8 cellular contexts compared by ENCODE assay signal in the genomic region with DNA sequence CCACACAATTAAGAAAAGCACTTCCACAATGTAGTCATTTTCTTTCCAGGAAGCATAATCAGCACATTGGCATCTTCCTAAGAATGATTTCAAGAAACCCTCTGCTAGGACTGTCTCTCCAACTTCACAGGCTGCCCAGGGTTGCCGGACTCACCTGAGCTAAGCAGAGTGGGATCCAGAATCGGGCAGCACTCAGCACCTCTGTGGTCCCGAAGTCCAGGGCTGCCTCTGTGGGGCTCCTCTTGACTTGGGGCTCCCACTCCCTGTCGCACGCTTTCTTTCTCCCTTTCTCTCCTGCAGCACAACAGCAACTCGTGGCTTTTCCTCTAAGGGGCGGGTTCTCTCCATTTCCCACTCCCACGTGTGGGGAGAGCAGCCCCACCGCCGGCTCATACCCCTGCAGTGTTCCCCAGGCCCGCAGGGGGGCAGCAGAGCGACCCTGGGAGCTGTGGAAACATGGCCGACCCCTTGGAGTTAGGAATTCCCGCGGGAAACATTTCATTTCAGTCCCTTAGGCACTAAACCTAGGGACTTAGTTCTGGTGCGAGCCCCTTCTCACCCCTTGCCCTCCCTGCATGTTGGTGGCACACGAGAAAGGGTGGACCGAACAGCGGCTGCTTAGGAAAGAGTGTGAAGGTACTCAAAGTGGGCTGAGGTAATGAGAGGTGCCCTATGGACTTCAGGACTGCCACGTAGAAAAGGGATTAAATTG. TPM values are rescaled to one million over a fixed set of nuclear protein-coding genes. Genes with fewer than 3 reads are reported as not detected.
DNase-seq lines count a peak whose midpoint lies in the region; ATAC-seq, FAIRE-seq and TF ChIP-seq lines count a peak whose summit lies in the region.

A gene with protein sequence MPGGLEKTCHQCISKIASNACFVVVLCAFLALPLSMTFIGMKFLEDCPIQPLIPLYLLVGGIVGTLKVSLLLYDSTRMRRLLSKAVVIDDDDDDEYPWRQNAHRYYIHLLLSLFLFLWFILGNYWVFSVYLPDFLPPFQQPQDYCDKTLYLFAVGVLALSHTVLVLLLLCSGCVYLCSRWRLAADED (minus strand): TSS at position 316 of the 712 bp plus-strand sequence. CDS start 6,647 bp downstream, outside the sequence.

- H3K27me3 Mint-ChIP-seq in T-helper 1 cell treated with Interleukin-12 subunit alpha and Interleukin-12 subunit beta and Interleukin-4 antibody, amounts not matched to agents 30 μg/mL and 1 μg/mL, for 36 hours (ENCODE audit: low read depth) = peaks cover 21% of the 10 kb centered on the region

- H3K27me3 ChIP-seq in K562 (ENCODE audit: control insufficient read depth in 2 of 2, insufficient read depth in 2 of 2, low read length in 2 of 2) = no peaks in the 10 kb centered on the region
- peaks cover 2% of the 10 kb centered on the region for H3K27me3 ChIP-seq in iPS-15b (ENCODE audit: control insufficient read depth, insufficient read depth, low read length)
- H3K27me3 ChIP-seq in smooth muscle cell (ENCODE audit: low read depth) = no peaks in the 10 kb centered on the region

- 27% methylated on average over 14 of the region's 20 CpGs for WGBS in K562 (ENCODE audit: insufficient coverage, low coverage, missing lambda C conversion rate)
- WGBS in smooth muscle cell (ENCODE audit: low lambda C conversion rate) = 40% methylated on average over 20 of the region's 20 CpGs

- H3K9me3 Mint-ChIP-seq in T-helper 1 cell treated with Interleukin-12 subunit alpha and Interleukin-12 subunit beta and Interleukin-4 antibody, amounts not matched to agents 30 μg/mL and 1 μg/mL, for 36 hours = no peaks in the 10 kb centered on the region

- no peaks in the 10 kb centered on the region for H4K20me1 ChIP-seq in K562 (replicated peaks; ENCODE audit: control insufficient read depth, insufficient read depth, low read length)
- H4K20me1 ChIP-seq in smooth muscle cell (ENCODE audit: low read depth) = no peaks in the 10 kb centered on the region

- H3K9me3 ChIP-seq in K562 (replicated peaks; ENCODE audit: control insufficient read depth, insufficient read depth, low read depth, low read length) = no peaks in the 10 kb centered on the region
- H3K9me3 ChIP-seq in iPS-15b (ENCODE audit: control insufficient read depth, insufficient read depth, low read length) = no peaks in the 10 kb centered on the region
- no peaks in the 10 kb centered on the region for H3K9me3 ChIP-seq in smooth muscle cell (replicated peaks; ENCODE audit: low read depth)

- in situ Hi-C loops in K562 (cut with MboI) = no loop called here

- TF ChIP-seq CTCF in GM12873 (IDR thresholded peaks at IDR 0.05; ENCODE audit: insufficient read depth, low read depth, low read length, missing control alignments) (peak; percentile 92), K562 (IDR thresholded peaks at IDR 0.05 in 2 of 3, conservative IDR thresholded peaks at IDR 0.05 in 1 of 3; ENCODE audit: insufficient read depth in 2 of 3, low read depth in 1 of 3, low read length in 3 of 3) (peak; percentile 76 to 92 (median 79)), smooth muscle cell (IDR thresholded peaks at IDR 0.05; ENCODE audit: borderline replicate concordance, insufficient read depth, poor library complexity, severe bottlenecking) (peak; percentile 93)

- H2AFZ ChIP-seq in K562 (ENCODE audit: low read depth, low read length) (peak within 1 kb of the TSS; percentile 100), smooth muscle cell (ENCODE audit: low read depth) (peak within 1 kb of the TSS; percentile 83)

- DNase-seq in HuH-7.5 (ENCODE audit: low spot score) (peak; percentile 73), K562 (ENCODE audit: extremely low read depth in 1 of 4, low spot score in 3 of 4) (peak; percentile 70 to 86 (median 84)), smooth muscle cell (lab: John Stamatoyannopoulos, UW; ENCODE audit: unreplicated experiment) (peak; percentile 44), RPMI8226 (no peak), NCI-H774 (lab: John Stamatoyannopoulos, UW) (no peak)

- no peak within 1 kb of the TSS for H3K4me3 ChIP-seq in K562
- H3K4me3 ChIP-seq in iPS-15b (ENCODE audit: low read depth, low read length) = peak within 1 kb of the TSS; percentile 41
- H3K4me3 ChIP-seq in smooth muscle cell = peak within 1 kb of the TSS; percentile 27

- no TSS peak for BruUV-seq in K562 (replicated peaks; lab: Mats Ljungman, UMichigan)

- FAIRE-seq in K562 (lab: Jason Lieb, UNC) = peak; percentile 71

- no peaks in the 10 kb centered on the region for H3K9me1 ChIP-seq in K562 (ENCODE audit: control insufficient read depth, insufficient read depth, low read length)

- peaks cover 10% of the 10 kb centered on the region for H3K4me1 Mint-ChIP-seq in T-helper 1 cell treated with Interleukin-12 subunit alpha and Interleukin-12 subunit beta and Interleukin-4 antibody, amounts not matched to agents 30 μg/mL and 1 μg/mL, for 36 hours (ENCODE audit: low read depth)

- intact Hi-C loops in K562 (cut with micrococcal nuclease) = loop anchor here (5.0 kb wide), 1 partner anchor 282 kb away; the partner anchor contains the start of gene NEK5

- H3K4me1 ChIP-seq in K562 (replicated peaks in 1 of 2; ENCODE audit: control insufficient read depth in 2 of 2, insufficient read depth in 2 of 2, low read length in 2 of 2) (peaks cover 6 to 8% of the 10 kb centered on the region in 2 experiments; a peak in 3 of 5 replicates), iPS-15b (ENCODE audit: control insufficient read depth, insufficient read depth, low read length) (peaks cover 6% of the 10 kb centered on the region), smooth muscle cell (ENCODE audit: low read depth) (no peaks in the 10 kb centered on the region)

- H3K4me2 ChIP-seq in K562 (ENCODE audit: insufficient read depth, low read length) (peak within 1 kb of the TSS; percentile 78), smooth muscle cell (peak within 1 kb of the TSS; percentile 77)

- peak within 1 kb of the TSS; percentile 54; the same call in 1 of the 3 replicates for H3K27ac ChIP-seq in K562 (ENCODE audit: extremely low read depth, low read depth, low read length)
- H3K27ac ChIP-seq in smooth muscle cell (ENCODE audit: low read depth) = no peak within 1 kb of the TSS

- no peaks in the 10 kb centered on the region for H3K36me3 Mint-ChIP-seq in T-helper 1 cell treated with Interleukin-12 subunit alpha and Interleukin-12 subunit beta and Interleukin-4 antibody, amounts not matched to agents 30 μg/mL and 1 μg/mL, for 36 hours (ENCODE audit: low read depth)

- H3K36me3 ChIP-seq in K562 (ENCODE audit: control insufficient read depth, insufficient read depth, low read length) (no peaks in the 10 kb centered on the region), iPS-15b (ENCODE audit: control insufficient read depth, insufficient read depth, low read length) (no peaks in the 10 kb centered on the region), smooth muscle cell (ENCODE audit: low read depth) (no peaks in the 10 kb centered on the region)

- ATAC-seq in K562 = peak; percentile 92

- POLR2A ChIA-PET in K562 (lab: Yijun Ruan, JAX) = interaction anchor here (0.9 kb wide), 1 partner anchor 18 kb away, joined by 3 read pairs; no protein-coding TSS in a partner anchor

- peak within 1 kb of the TSS in 1 of 2 experiments; percentile 25; a peak in 1 of 4 replicates for H3K9ac ChIP-seq in K562 (ENCODE audit: insufficient read depth in 1 of 2, low read depth in 2 of 2, low read length in 2 of 2)
- peak within 1 kb of the TSS; percentile 73 for H3K9ac ChIP-seq in iPS-15b (ENCODE audit: low read depth, low read length)
- no peak within 1 kb of the TSS for H3K9ac ChIP-seq in smooth muscle cell (ENCODE audit: low read depth)

- CTCF ChIA-PET in K562 (lab: Yijun Ruan, JAX; ENCODE audit: low intra/inter-chr PET ratio) = no interaction called here

- no peak for TF ChIP-seq EP300 in K562 (IDR thresholded peaks at IDR 0.05; ENCODE audit: low read length)

- H3K4me3 Mint-ChIP-seq in T-helper 1 cell treated with Interleukin-12 subunit alpha and Interleukin-12 subunit beta and Interleukin-4 antibody, amounts not matched to agents 30 μg/mL and 1 μg/mL, for 36 hours = peak within 1 kb of the TSS; percentile 58

- no peak within 1 kb of the TSS for H3K27ac Mint-ChIP-seq in T-helper 1 cell treated with Interleukin-12 subunit alpha and Interleukin-12 subunit beta and Interleukin-4 antibody, amounts not matched to agents 30 μg/mL and 1 μg/mL, for 36 hours

- H3F3A ChIP-seq in smooth muscle cell (ENCODE audit: low read depth) = no peaks in the 10 kb centered on the region

- TF ChIP-seq POLR2A in K562 (conservative IDR thresholded peaks at IDR 0.05) = no peak

- H3K79me2 ChIP-seq in K562 (ENCODE audit: control insufficient read depth, insufficient read depth, low read length) (no peaks in the 10 kb centered on the region), smooth muscle cell (ENCODE audit: low read depth) (no peaks in the 10 kb centered on the region)

- TF ChIP-seq RAD21 in K562 (CRISPR knock-in tag; conservative IDR thresholded peaks at IDR 0.05 in 1 of 2, IDR thresholded peaks at IDR 0.05 in 1 of 2) = peak; percentile 33 to 59

TF ChIP-seq in K562, 482 proteins besides CTCF, POLR2A, EP300 and RAD21 (continues in another document):
- no peak for TF ChIP-seq SMARCC2 (IDR thresholded peaks at IDR 0.05; ENCODE audit: low read depth)
- TF ChIP-seq ZNF224 (CRISPR knock-in tag; IDR thresholded peaks at IDR 0.05) = no peak

RNA-seq across cellular contexts. Expression of the gene that starts here (rescaled TPM):
- total RNA-seq in K562 (2011; cell fraction: chromatin; rRNA removed; ENCODE audit: low replicate concordance) = 0.30 and 0.48 TPM in 2 replicates
- total RNA-seq in K562 (2011; cell fraction: nucleolus; rRNA removed) = 0.13 and 0.17 TPM in 2 replicates
- total RNA-seq in K562 (2011; cell fraction: nucleoplasm; rRNA removed) = 0.44 and 0.53 TPM in 2 replicates
- 0.04 TPM in 1 of 2 replicates, not detected in the other for total RNA-seq in K562 (2014; rRNA removed)
- total RNA-seq in K562 (2014; rRNA removed; fragmentation: Illumina TruSeq; extraction: Trizol) = 0.04 and 0.06 TPM in 2 replicates
- total RNA-seq in K562 (2015; rRNA removed; fragmentation: Illumina TruSeq; extraction: Trizol) = 0.11 and 0.15 TPM in 2 replicates
- total RNA-seq in K562 (2021) = 0.09 and 0.16 TPM in 2 replicates
- 0.04 and 0.07 TPM in 2 replicates for polyA plus RNA-seq in K562 (2011; rRNA removed)
- 0.01 and 0.06 TPM in 2 replicates for polyA plus RNA-seq in K562 (2011; cell fraction: cytosol; rRNA removed)
- polyA plus RNA-seq in K562 (2011; cell fraction: nucleus; rRNA removed) = 0.40 and 0.91 TPM in 2 replicates
- 0.09 and 0.11 TPM in 2 replicates for polyA plus RNA-seq in K562 (2012)
- polyA plus RNA-seq in K562 (2014; fragmentation: Illumina TruSeq; extraction: Trizol) = 0.06 and 0.15 TPM in 2 replicates
- under 1 TPM in 1 of 2 experiments, not detected in 1; 0.07 TPM for polyA plus RNA-seq in K562 (2014; fragmentation: Nextera tagmentation; extraction: Ambion mirVana)
- 0.05 and 0.09 TPM in 2 replicates for polyA plus RNA-seq in K562 (2014; rRNA removed)
- polyA minus RNA-seq in K562 (2011; rRNA and poly(A)+ RNA removed) = 0.07 and 0.21 TPM in 2 replicates
- not detected in 2 replicates for polyA minus RNA-seq in K562 (2011; cell fraction: cytosol; rRNA and poly(A)+ RNA removed)
- 0.13 and 0.33 TPM in 2 replicates for polyA minus RNA-seq in K562 (2011; cell fraction: nucleus; rRNA and poly(A)+ RNA removed)
- total RNA-seq in smooth muscle cell = 0.18 TPM in 2 replicates
- 0.22 and 0.26 TPM in 2 replicates for polyA plus RNA-seq in smooth muscle cell

Comparison
In these comparisons a context has a peak if more than half of its experiments do, and no peak if none do; other contexts are left out.
1. Peak in DNase-seq, ATAC-seq, H3K27ac ChIP-seq and H3K4me2 ChIP-seq in K562; RNA of the gene not detected or under 1 TPM.
2. Peak in DNase-seq, H3K4me3 ChIP-seq and H3K4me2 ChIP-seq in smooth muscle cell; RNA of the gene not detected or under 1 TPM.